10 cellular contexts compared by ENCODE assay signal in the genomic region with DNA sequence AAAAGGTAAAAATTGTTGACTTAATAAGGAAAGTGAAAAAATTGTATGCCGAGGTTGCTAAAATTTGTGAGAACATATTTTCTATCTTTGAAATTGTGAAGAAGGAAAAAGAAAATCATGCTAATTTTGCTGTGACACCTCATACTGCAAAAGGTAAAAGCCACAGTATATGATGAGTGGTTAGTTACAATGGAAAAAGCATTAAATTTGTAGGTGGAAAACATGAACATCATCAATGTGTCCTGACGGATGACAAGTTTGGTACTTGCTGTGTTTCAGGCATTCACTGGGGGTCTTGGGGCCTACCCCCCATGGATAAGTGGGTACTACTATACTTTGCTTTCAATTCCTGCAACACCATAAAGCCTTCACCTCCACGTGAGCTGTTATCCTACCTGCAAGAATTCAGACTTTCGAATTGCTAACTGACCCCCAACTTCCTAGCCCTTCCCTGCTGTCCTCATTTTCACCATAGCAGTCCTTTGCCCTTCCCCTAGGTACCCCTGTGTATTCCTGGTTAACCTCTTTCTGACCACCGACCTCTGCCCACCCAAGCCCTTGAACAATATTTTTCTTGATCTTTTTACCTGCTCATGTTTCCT.
A peak's percentile ranks its signal among the peaks of the same experiment; 100 is the strongest.
DNase-seq lines count a peak whose midpoint lies in the region; ATAC-seq and TF ChIP-seq lines count a peak whose summit lies in the region.
"Had no signal": no experiment of that assay in that cellular context is flagged by ENCODE, and none has a peak within 500 bp of the region (broad histone marks: within the 10 kb centered on the region; RNA-seq: fewer than 3 reads in every experiment).

No MANE protein-coding gene starts in this region.

- no peaks in the 10 kb centered on the region for H3K27me3 ChIP-seq in DND-41 (ENCODE audit: insufficient read depth, low read length, poor library complexity)
- H3K27me3 ChIP-seq in gastrocnemius medialis: no peaks in the 10 kb centered on the region

- no peaks in the 10 kb centered on the region for H3K9me3 Mint-ChIP-seq in activated naive CD8-positive, alpha-beta T cell (ENCODE audit: low read depth)

- H4K20me1 ChIP-seq in DND-41 (ENCODE audit: insufficient read depth, low read length): peaks cover 76% of the 10 kb centered on the region

- H3K36me3 Mint-ChIP-seq in activated naive CD8-positive, alpha-beta T cell: peaks cover 14% of the 10 kb centered on the region

- H2AFZ ChIP-seq in DND-41 (ENCODE audit: low read depth, low read length): no peak overlapping the region

- peaks cover 95% of the 10 kb centered on the region for H3K79me2 ChIP-seq in DND-41 (ENCODE audit: insufficient read depth, low read length)

- H3K36me3 ChIP-seq in DND-41 (ENCODE audit: insufficient read depth, low read length): 0 out of 2 replicates have a peak, but pooled peaks cover 12% of the 10 kb centered on the region
- H3K36me3 ChIP-seq in KOPT-K1 (ENCODE audit: insufficient read depth, low read length): no peaks in the 10 kb centered on the region
- H3K36me3 ChIP-seq in gastrocnemius medialis: no peaks in the 10 kb centered on the region

- H3K4me2 ChIP-seq in DND-41 (ENCODE audit: insufficient read depth, low read length): no peak overlapping the region

- ATAC-seq in DND-41 (ENCODE audit: insufficient read depth, low read depth) (no peak), gastrocnemius medialis (no peak), HG02759 (IDR thresholded peaks at IDR 0.05; ENCODE audit: unreplicated experiment) (no peak), GM21515 (IDR thresholded peaks at IDR 0.05; ENCODE audit: unreplicated experiment) (no peak)
- ATAC-seq: sciatic nerve had no signal

- H3K4me1 Mint-ChIP-seq in activated naive CD8-positive, alpha-beta T cell (ENCODE audit: low read depth): peaks cover 87% of the 10 kb centered on the region

- H3K4me3 ChIP-seq in DND-41 (ENCODE audit: low read depth in 1 of 2, low read length in 2 of 2) (no peak overlapping the region), gastrocnemius medialis (no peak overlapping the region)

- no peak for TF ChIP-seq CTCF in DND-41 (IDR thresholded peaks at IDR 0.05; ENCODE audit: borderline replicate concordance, extremely low read depth, low read length, poor library complexity, severe bottlenecking)
- TF ChIP-seq CTCF in gastrocnemius medialis (IDR thresholded peaks at IDR 0.05 in 4 of 5, conservative IDR thresholded peaks at IDR 0.05 in 1 of 5): no peak

- in situ Hi-C loops in gastrocnemius medialis (cut with MboI; ENCODE audit: low sequenced_read_pairs in 4 of 4): loop anchor here in 1 of 4 donors (25.0 kb wide), 1 partner anchor 101 kb away; no protein-coding TSS in a partner anchor

- H3K4me1 ChIP-seq in DND-41 (ENCODE audit: insufficient read depth, low read length): peaks cover 13% of the 10 kb centered on the region; the same call in 1 of the 2 replicates
- peaks cover 68 to 86% of the 10 kb centered on the region in 2 donors for H3K4me1 ChIP-seq in gastrocnemius medialis

- no peak overlapping the region for H3K9ac ChIP-seq in DND-41 (ENCODE audit: low read depth, low read length)

- intact Hi-C loops in gastrocnemius medialis (cut with DNase I; ENCODE audit: low total_unique reads): no loop called here

- H3K9me3 ChIP-seq in DND-41 (ENCODE audit: insufficient read depth, low read length, severe bottlenecking) (no peaks in the 10 kb centered on the region), KOPT-K1 (ENCODE audit: insufficient read depth, low read length, poor library complexity, severe bottlenecking) (no peaks in the 10 kb centered on the region), gastrocnemius medialis (no peaks in the 10 kb centered on the region)

- no peak for TF ChIP-seq POLR2A in gastrocnemius medialis (IDR thresholded peaks at IDR 0.05)

- DNase-seq in DND-41 (no peak), gastrocnemius medialis (no peak), foreskin melanocyte (no peak)
- DNase-seq: DMS79, NCI-H1092 had no signal

- no peaks in the 10 kb centered on the region for H3K27me3 Mint-ChIP-seq in activated naive CD8-positive, alpha-beta T cell

- peak overlapping the region; percentile 100 for H3K27ac Mint-ChIP-seq in activated naive CD8-positive, alpha-beta T cell

- H3K4me3 Mint-ChIP-seq in activated naive CD8-positive, alpha-beta T cell: peak overlapping the region; percentile 90

- H3K27ac ChIP-seq in DND-41 (ENCODE audit: low read length) (peak overlapping the region; percentile 2; the same call in 1 of the 2 replicates), KOPT-K1 (ENCODE audit: low read depth, low read length, poor library complexity, severe bottlenecking) (peak overlapping the region; percentile 42), gastrocnemius medialis (peak overlapping the region; percentile 80 to 99 (median 96))

Comparison
In these comparisons a context has a peak if more than half of its experiments do, and no peak if none do; other contexts are left out.
1. H3K27ac ChIP-seq: peak in every context shown above with its lines; median percentile 96 in gastrocnemius medialis; 42 in KOPT-K1; 2 in DND-41.